ENCODE assay signal across 20 cellular contexts in the genomic region with DNA sequence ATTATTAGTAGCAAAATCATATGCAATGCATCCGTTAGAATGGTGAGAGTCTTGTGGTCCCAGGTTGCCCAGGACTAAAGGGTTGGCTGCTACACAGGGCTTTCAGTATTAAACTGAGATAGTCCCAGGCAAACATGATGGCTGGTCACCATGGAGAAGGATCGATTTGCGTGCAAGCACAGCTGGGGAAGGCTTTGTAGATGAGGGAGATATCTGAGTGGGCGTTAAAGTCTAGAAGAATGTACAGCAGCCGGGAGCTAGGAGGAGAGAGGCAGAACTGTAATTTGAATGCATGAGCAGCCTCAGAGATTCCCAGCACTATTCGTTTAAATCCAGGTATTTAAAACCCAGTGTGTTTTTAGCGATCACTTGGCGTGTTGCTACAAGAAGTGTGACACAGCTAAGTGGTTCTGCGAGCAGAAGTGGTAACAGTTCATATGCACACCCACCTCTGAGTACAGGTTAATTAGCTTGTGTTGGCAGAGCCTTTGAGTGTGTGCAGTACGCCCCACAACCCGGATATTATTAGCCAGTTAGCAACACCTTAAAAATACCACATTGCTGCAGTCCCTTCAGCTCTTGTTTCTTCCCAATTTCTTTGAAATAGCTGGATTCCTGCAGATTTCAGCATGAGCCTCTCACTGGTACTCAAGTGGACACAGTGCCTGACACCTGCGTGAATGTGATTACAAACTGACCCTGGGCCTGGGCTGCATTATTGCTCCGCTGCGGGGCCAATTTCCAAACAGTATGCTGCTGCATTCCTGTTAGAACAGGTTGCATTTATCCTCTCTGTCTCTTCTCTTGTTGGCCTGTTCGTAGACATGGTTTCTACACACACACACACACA.
A peak's percentile ranks its signal among the peaks of the same experiment; 100 is the strongest.
DNase-seq lines count a peak whose midpoint lies in the region; ATAC-seq, FAIRE-seq and TF ChIP-seq lines count a peak whose summit lies in the region.
"Had no signal": no experiment of that assay in that cellular context is flagged by ENCODE, and none has a peak within 500 bp of the region (broad histone marks: within the 10 kb centered on the region; RNA-seq: fewer than 3 reads in every experiment).

No MANE protein-coding gene starts in this region.

- H3K4me1 ChIP-seq in HepG2 (ENCODE audit: insufficient read depth, low read length) (peaks cover 8% of the 10 kb centered on the region; the same call in 1 of the 2 replicates), right lobe of liver (no peaks in the 10 kb centered on the region), lower lobe of right lung (peaks cover 5% of the 10 kb centered on the region), upper lobe of right lung (no peaks in the 10 kb centered on the region)
- H3K4me1 ChIP-seq: body of pancreas, prostate gland had no signal

- POLR2A ChIA-PET in HepG2 (lab: Yijun Ruan, JAX) = no interaction called here

- no peak overlapping the region for H3K4me2 ChIP-seq in HepG2 (ENCODE audit: low read depth, low read length)
- H3K4me2 ChIP-seq: KMS-11 had no signal

- no peaks in the 10 kb centered on the region for H3K79me2 ChIP-seq in HepG2 (ENCODE audit: insufficient read depth, low read length)

- peaks cover 0 to 7% of the 10 kb centered on the region in 2 experiments; a peak in 1 of 5 replicates for H3K27me3 ChIP-seq in HepG2 (ENCODE audit: control insufficient read depth in 1 of 2, insufficient read depth in 2 of 2, low read length in 2 of 2)
- no peaks in the 10 kb centered on the region for H3K27me3 ChIP-seq in right lobe of liver
- no peaks in the 10 kb centered on the region for H3K27me3 ChIP-seq in bronchial epithelial cell (ENCODE audit: control insufficient read depth, insufficient read depth, low read length)
- H3K27me3 ChIP-seq in lower lobe of right lung (ENCODE audit: low read depth) = peaks cover 13% of the 10 kb centered on the region
- H3K27me3 ChIP-seq in upper lobe of right lung = no peaks in the 10 kb centered on the region
- H3K27me3 ChIP-seq: body of pancreas had no signal

- H2AFZ ChIP-seq in HepG2 (ENCODE audit: low read length) = no peak overlapping the region

- H3K4me3 ChIP-seq in HepG2 (replicated peaks in 1 of 3; ENCODE audit: insufficient read depth in 1 of 3, low read depth in 2 of 3, low read length in 3 of 3) (no peak overlapping the region), right lobe of liver (no peak overlapping the region), bronchial epithelial cell (ENCODE audit: low read depth, low read length) (no peak overlapping the region), lower lobe of right lung (no peak overlapping the region), upper lobe of right lung (no peak overlapping the region)
- H3K4me3 ChIP-seq: body of pancreas, prostate gland had no signal

- no TSS peak for BruUV-seq in HepG2 (replicated peaks; lab: Mats Ljungman, UMichigan)

- intact Hi-C loops in HepG2 (cut with micrococcal nuclease; ENCODE audit: unreplicated experiment) (no loop called here), right lobe of liver (cut with DNase I) (no loop called here), lower lobe of right lung (cut with DNase I) (no loop called here), upper lobe of right lung (cut with DNase I) (no loop called here)

- DNase-seq in HepG2 (ENCODE audit: low spot score) (no peak), right lobe of liver (no peak), bronchial epithelial cell (ENCODE audit: low read depth) (peak; percentile 86), lower lobe of right lung (no peak), upper lobe of right lung (no peak), activated T-cell treated with anti-CD3 and anti-CD28 coated beads for 4 hours (no peak), medulla oblongata (ENCODE audit: extremely low spot score) (no peak)
- DNase-seq: activated CD8-positive, alpha-beta memory T cell treated with anti-CD3 and anti-CD28 coated beads, Interleukin-2, amount 50 U/mL, for 4 hours; activated naive CD4-positive, alpha-beta T cell treated with anti-CD3 and anti-CD28 coated beads for 36 hours; body of pancreas; Calu3; left ventricle myocardium superior; naive B cell; NCI-H1694 treated with DMSO at 0.1 percent for 48 hours; SIG-M5; stimulated activated naive CD4-positive, alpha-beta T cell treated with Interleukin-2 at 50 U/mL for 16 hours had no signal

- CTCF ChIA-PET in HepG2 (lab: Yijun Ruan, JAX; ENCODE audit: low intra/inter-chr PET ratio, low total read pairs) = no interaction called here

- no peaks in the 10 kb centered on the region for H4K20me1 ChIP-seq in HepG2 (ENCODE audit: insufficient read depth, low read length)

- TF ChIP-seq POLR2A in HepG2 (IDR thresholded peaks at IDR 0.05; ENCODE audit: insufficient read depth in 1 of 2, low read depth in 2 of 2, low read length in 2 of 2) (no peak), right lobe of liver (IDR thresholded peaks at IDR 0.05) (no peak)

- in situ Hi-C loops in HepG2 (cut with HindIII; ENCODE audit: extremely low pct_ligation_motif_present, low pct_unique_long_range_greater_than_20kb) = no loop called here

- H3K36me3 ChIP-seq in HepG2 (replicated peaks in 1 of 2; ENCODE audit: control insufficient read depth in 1 of 2, insufficient read depth in 2 of 2, low read length in 2 of 2) = no peaks in the 10 kb centered on the region
- H3K36me3 ChIP-seq in right lobe of liver = no peaks in the 10 kb centered on the region
- H3K36me3 ChIP-seq in bronchial epithelial cell (ENCODE audit: control insufficient read depth, insufficient read depth, low read length) = no peaks in the 10 kb centered on the region
- H3K36me3 ChIP-seq in lower lobe of right lung = no peaks in the 10 kb centered on the region
- no peaks in the 10 kb centered on the region for H3K36me3 ChIP-seq in upper lobe of right lung
- H3K36me3 ChIP-seq: prostate gland had no signal

- TF ChIP-seq EP300 in HepG2 (IDR thresholded peaks at IDR 0.05; ENCODE audit: low read depth in 2 of 2, low read length in 2 of 2) = no peak
- no peak for TF ChIP-seq EP300 in HepG2 (CRISPR knock-in tag; IDR thresholded peaks at IDR 0.05; ENCODE audit: borderline replicate concordance)

- ATAC-seq in HepG2 = peak; percentile 69
- ATAC-seq in right lobe of liver = no peak
- ATAC-seq in lower lobe of right lung = peak; percentile 36 to 58
- ATAC-seq in upper lobe of right lung = peak; percentile 46
- ATAC-seq in HG03175 (IDR thresholded peaks at IDR 0.05; ENCODE audit: unreplicated experiment) = no peak
- ATAC-seq: body of pancreas, left ventricle myocardium superior had no signal

- WGBS in HepG2 (ENCODE audit: low lambda C conversion rate) = 13% methylated on average over 13 of the region's 15 CpGs
- WGBS in right lobe of liver (ENCODE audit: insufficient coverage, low coverage, low lambda C conversion rate, missing lambda C conversion rate) = 56% methylated on average over 11 of the region's 15 CpGs

- H3K27ac ChIP-seq in HepG2 (ENCODE audit: extremely low read length, insufficient read depth, low read length) = no peak overlapping the region
- H3K27ac ChIP-seq in right lobe of liver = no peak overlapping the region
- no peak overlapping the region for H3K27ac ChIP-seq in lower lobe of right lung
- no peak overlapping the region for H3K27ac ChIP-seq in upper lobe of right lung
- H3K27ac ChIP-seq: body of pancreas, HL-60, KMS-11, prostate gland had no signal

- TF ChIP-seq CTCF in HepG2 (CRISPR knock-in tag; IDR thresholded peaks at IDR 0.05) (no peak), right lobe of liver (IDR thresholded peaks at IDR 0.05) (no peak), bronchial epithelial cell (IDR thresholded peaks at IDR 0.05; ENCODE audit: insufficient read depth, low read length, severe bottlenecking) (no peak), lower lobe of right lung (IDR thresholded peaks at IDR 0.05) (no peak), upper lobe of right lung (IDR thresholded peaks at IDR 0.05) (no peak)

- no peak overlapping the region for H3K9ac ChIP-seq in HepG2 (ENCODE audit: insufficient read depth, low read depth, low read length)
- H3K9ac ChIP-seq: KMS-11 had no signal

- no peaks in the 10 kb centered on the region for H3K9me3 ChIP-seq in HepG2 (ENCODE audit: low read length)
- H3K9me3 ChIP-seq in right lobe of liver = no peaks in the 10 kb centered on the region
- no peaks in the 10 kb centered on the region for H3K9me3 ChIP-seq in lower lobe of right lung
- no peaks in the 10 kb centered on the region for H3K9me3 ChIP-seq in upper lobe of right lung
- H3K9me3 ChIP-seq: body of pancreas, prostate gland had no signal

- TF ChIP-seq RAD21 in HepG2 (CRISPR knock-in tag; IDR thresholded peaks at IDR 0.05) = no peak

- FAIRE-seq in HepG2 (lab: Jason Lieb, UNC) = no peak
- FAIRE-seq in bronchial epithelial cell (lab: Jason Lieb, UNC) = peak; percentile 94

TF ChIP-seq in HepG2, 621 proteins besides CTCF, POLR2A, EP300 and RAD21:
- TF ChIP-seq ZNF552 (CRISPR knock-in tag; IDR thresholded peaks at IDR 0.05; ENCODE audit: borderline replicate concordance) = no peak

Comparison
In these comparisons a context has a peak if more than half of its experiments do, and no peak if none do; other contexts are left out.
1. ATAC-seq: peak in HepG2 (single experiment), lower lobe of right lung (2 of 2) and upper lobe of right lung (single experiment); none in right lobe of liver (0 of 4) and HG03175 (single experiment).